23 cellular contexts compared by ENCODE assay signal in genomic region chr5:14009575-14009974, GRCh38.
DNase-seq lines count a peak whose midpoint lies in the region; ATAC-seq and TF ChIP-seq lines count a peak whose summit lies in the region.
"Had no signal": no experiment of that assay in that cellular context is flagged by ENCODE, and none has a peak within 500 bp of the region (broad histone marks: within the 10 kb centered on the region; RNA-seq: fewer than 3 reads in every experiment).

No MANE protein-coding gene starts in this region.

- no peaks in the 10 kb centered on the region for H3K36me3 Mint-ChIP-seq in naive thymus-derived CD8-positive, alpha-beta T cell
- H3K36me3 Mint-ChIP-seq in natural killer cell, result no peaks in the 10 kb centered on the region
- H3K36me3 Mint-ChIP-seq: activated naive CD8-positive, alpha-beta T cell; memory B cell; stimulated activated naive B cell treated with anti-CD40 and anti-IgM and Interleukin-4, amounts not matched to agents 10 μg/mL and 1 μg/mL and 100 μg/mL, for 72 hours had no signal

- H3K27me3 ChIP-seq in lower lobe of right lung (ENCODE audit: low read depth), result peaks cover 6% of the 10 kb centered on the region
- H3K27me3 ChIP-seq: BE2C had no signal

- H3K27me3 Mint-ChIP-seq in naive thymus-derived CD8-positive, alpha-beta T cell, result peaks cover 23 to 65% (median 29%) of the 10 kb centered on the region in 5 donors
- H3K27me3 Mint-ChIP-seq in natural killer cell (ENCODE audit: low read depth in 2 of 2), result peaks cover 44 to 61% of the 10 kb centered on the region in 2 donors

- H3K9me3 ChIP-seq in lower lobe of right lung, result no peaks in the 10 kb centered on the region
- H3K9me3 ChIP-seq: BE2C had no signal

- H3K4me3 ChIP-seq in WI38 (ENCODE audit: low read depth, low read length) (peak overlapping the region; percentile 13; the same call in 1 of the 2 replicates), lower lobe of right lung (no peak overlapping the region)

- ATAC-seq in lower lobe of right lung, result no peak
- no peak for ATAC-seq in naive thymus-derived CD8-positive, alpha-beta T cell
- no peak for ATAC-seq in GM21360 (IDR thresholded peaks at IDR 0.05; ENCODE audit: unreplicated experiment)
- no peak for ATAC-seq in HG03095 (IDR thresholded peaks at IDR 0.05; ENCODE audit: unreplicated experiment)
- ATAC-seq in natural killer cell, result no peak
- ATAC-seq: effector memory CD8-positive, alpha-beta T cell; stimulated activated naive B cell treated with anti-CD40 and anti-IgM and Interleukin-4, amounts not matched to agents 10 μg/mL and 1 μg/mL and 100 μg/mL, for 72 hours had no signal

- H3K9me3 Mint-ChIP-seq in naive thymus-derived CD8-positive, alpha-beta T cell, result peaks cover 0 to 3% (median 0%) of the 10 kb centered on the region in 9 donors
- H3K9me3 Mint-ChIP-seq in natural killer cell, result no peaks in the 10 kb centered on the region
- H3K9me3 Mint-ChIP-seq: activated CD4-positive, alpha-beta memory T cell treated with anti-CD3 and anti-CD28 coated beads, Interleukin-2, amount 10 ng/mL, durations not matched to agents 7 days and 5 days; memory B cell; stimulated activated naive B cell treated with anti-CD40 and anti-IgM and Interleukin-4, amounts not matched to agents 10 μg/mL and 1 μg/mL and 100 μg/mL, for 72 hours had no signal

- H3K27ac Mint-ChIP-seq in naive thymus-derived CD8-positive, alpha-beta T cell, result no peak overlapping the region
- H3K27ac Mint-ChIP-seq in natural killer cell, result no peak overlapping the region
- H3K27ac Mint-ChIP-seq: activated CD4-positive, alpha-beta memory T cell treated with anti-CD3 and anti-CD28 coated beads, Interleukin-2, amount 10 ng/mL, durations not matched to agents 7 days and 5 days; activated naive CD8-positive, alpha-beta T cell; effector memory CD8-positive, alpha-beta T cell; memory B cell; nephron progenitor cell; stimulated activated naive B cell treated with anti-CD40 and anti-IgM and Interleukin-4, amounts not matched to agents 10 μg/mL and 1 μg/mL and 100 μg/mL, for 72 hours had no signal

- in situ Hi-C loops in G401 (cut with HindIII; ENCODE audit: low sequenced_read_pairs), result no loop called here

- peaks cover 6 to 11% (median 9%) of the 10 kb centered on the region in 4 donors for H3K4me1 Mint-ChIP-seq in naive thymus-derived CD8-positive, alpha-beta T cell
- H3K4me1 Mint-ChIP-seq in natural killer cell, result peaks cover 11% of the 10 kb centered on the region in 2 donors
- H3K4me1 Mint-ChIP-seq: memory B cell had no signal

- no peak overlapping the region for H3K4me3 Mint-ChIP-seq in naive thymus-derived CD8-positive, alpha-beta T cell
- H3K4me3 Mint-ChIP-seq in natural killer cell, result no peak overlapping the region
- H3K4me3 Mint-ChIP-seq: activated CD4-positive, alpha-beta memory T cell treated with anti-CD3 and anti-CD28 coated beads, Interleukin-2, amount 10 ng/mL, durations not matched to agents 7 days and 5 days; activated naive CD8-positive, alpha-beta T cell; effector memory CD8-positive, alpha-beta T cell; memory B cell; stimulated activated naive B cell treated with anti-CD40 and anti-IgM and Interleukin-4, amounts not matched to agents 10 μg/mL and 1 μg/mL and 100 μg/mL, for 72 hours had no signal

- TF ChIP-seq CTCF in WI38 (IDR thresholded peaks at IDR 0.05; ENCODE audit: low read depth, low read length) (no peak), lower lobe of right lung (IDR thresholded peaks at IDR 0.05) (no peak), natural killer cell (IDR thresholded peaks at IDR 0.05) (no peak)

- intact Hi-C loops in lower lobe of right lung (cut with DNase I), result no loop called here
- intact Hi-C loops in natural killer cell (cut with micrococcal nuclease), result no loop called here

- peak overlapping the region; percentile 79 for H3K27ac ChIP-seq in lower lobe of right lung

- POLR2A ChIA-PET in naive thymus-derived CD8-positive, alpha-beta T cell (lab: Charles Lee), result no interaction called here

- H3K4me1 ChIP-seq in lower lobe of right lung, result peaks cover 13% of the 10 kb centered on the region
- H3K4me1 ChIP-seq: BE2C had no signal

- DNase-seq in G401 (ENCODE audit: low spot score) (peak; percentile 14), NCI-H345 (lab: John Stamatoyannopoulos, UW) (peak; percentile 50), lower lobe of right lung (no peak), natural killer cell (no peak)
- DNase-seq in naive thymus-derived CD8-positive, alpha-beta T cell, result no peak
- DNase-seq: activated CD4-positive, alpha-beta memory T cell treated with anti-CD3 and anti-CD28 coated beads, Interleukin-2, amount 10 ng/mL, durations not matched to agents 7 days and 5 days; activated T-cell treated with anti-CD3 and anti-CD28 coated beads, Interleukin-2, amount 50 U/mL, for 48 hours; BE2C; effector memory CD8-positive, alpha-beta T cell; foreskin fibroblast; NCI-H1105 treated with DMSO at 0.1 percent for 48 hours; NCI-H524 treated with DMSO at 0.1 percent for 48 hours; nephron progenitor cell; RPMI8226; stimulated activated CD4-positive, alpha-beta T cell treated with anti-CD3 and anti-CD28 coated beads, Interleukin-12 subunit alpha, Interleukin-12 subunit beta, amount 100 ng/mL, for 4 hours; stimulated activated naive B cell treated with anti-CD40 and anti-IgM and Interleukin-4, amounts not matched to agents 10 μg/mL and 1 μg/mL and 100 μg/mL, for 72 hours; SW 1271; trophoblast cell had no signal

- H3K36me3 ChIP-seq in lower lobe of right lung, result no peaks in the 10 kb centered on the region
- H3K36me3 ChIP-seq: BE2C had no signal

Comparison
In these comparisons a context has a peak if more than half of its experiments do, and no peak if none do; other contexts are left out.
1. DNase-seq: peak in G401 (single experiment) and NCI-H345 (single experiment); none in lower lobe of right lung (single experiment), naive thymus-derived CD8-positive, alpha-beta T cell (0 of 10) and natural killer cell (single experiment).